Comparison of ENCODE assay signal across 1 cellular context in the genomic region with DNA sequence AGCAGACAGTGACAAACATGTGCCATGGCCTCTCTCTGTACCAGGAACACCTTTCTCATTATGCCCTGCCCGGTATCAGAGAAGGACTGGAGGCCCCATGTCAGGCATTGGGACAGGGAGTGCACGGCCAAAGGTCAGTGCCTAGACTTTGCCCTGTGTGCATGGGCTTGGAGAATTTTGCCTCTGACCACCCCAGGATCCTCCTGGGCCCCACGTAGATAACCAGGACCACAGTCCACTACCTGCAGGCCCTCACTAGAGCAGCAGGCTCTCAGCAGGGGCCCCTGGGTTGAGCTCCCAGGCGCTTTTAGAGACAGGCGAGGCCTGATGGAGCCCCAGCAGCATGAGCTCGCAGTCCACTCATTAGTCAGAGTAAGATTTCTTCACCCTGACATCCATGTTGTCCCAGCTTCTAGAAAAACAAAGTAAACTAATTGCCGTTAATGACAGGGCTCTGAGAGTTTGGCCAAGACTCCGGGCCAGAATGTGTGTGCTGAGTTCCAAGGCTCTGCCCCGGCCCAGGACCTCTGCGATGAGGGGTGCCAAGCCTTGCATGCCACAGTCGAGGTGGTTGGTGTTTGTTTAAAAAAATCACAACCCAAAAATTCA.
TF ChIP-seq lines count a peak whose summit lies in the region.

No MANE protein-coding gene starts in this region.

TF ChIP-seq in liver, 16 proteins besides CTCF, POLR2A, EP300 and RAD21 (continued from another document):
- TF ChIP-seq, protein P1, sequence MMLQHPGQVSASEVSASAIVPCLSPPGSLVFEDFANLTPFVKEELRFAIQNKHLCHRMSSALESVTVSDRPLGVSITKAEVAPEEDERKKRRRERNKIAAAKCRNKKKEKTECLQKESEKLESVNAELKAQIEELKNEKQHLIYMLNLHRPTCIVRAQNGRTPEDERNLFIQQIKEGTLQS (IDR thresholded peaks at IDR 0.05) = no peak
- peak; percentile 98 for TF ChIP-seq HNF4G (IDR thresholded peaks at IDR 0.05)
- peak; percentile 44 for TF ChIP-seq FOXA2 (IDR thresholded peaks at IDR 0.05)
- TF ChIP-seq SP1 (IDR thresholded peaks at IDR 0.05) = peak; percentile 96
- TF ChIP-seq HNF4A (conservative IDR thresholded peaks at IDR 0.05) = peak; percentile 99
- TF ChIP-seq RXRA (IDR thresholded peaks at IDR 0.05) = peak; percentile 88 to 96
- TF ChIP-seq NR2F2 (IDR thresholded peaks at IDR 0.05) = peak; percentile 43
- TF ChIP-seq TAF1 (conservative IDR thresholded peaks at IDR 0.05) = no peak
- no peak for TF ChIP-seq FOXA1 (IDR thresholded peaks at IDR 0.05)
- TF ChIP-seq, protein P2, sequence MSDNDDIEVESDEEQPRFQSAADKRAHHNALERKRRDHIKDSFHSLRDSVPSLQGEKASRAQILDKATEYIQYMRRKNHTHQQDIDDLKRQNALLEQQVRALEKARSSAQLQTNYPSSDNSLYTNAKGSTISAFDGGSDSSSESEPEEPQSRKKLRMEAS (IDR thresholded peaks at IDR 0.05) = no peak
- peak in 1 of 2 donors; percentile 81 for TF ChIP-seq JUND (IDR thresholded peaks at IDR 0.05)
TF ChIP-seq in liver: peak in this region for 10.
